Comparison of ENCODE assay signal across 8 cellular contexts in genomic region chr4:24472514-24473308, GRCh38.
A peak's percentile ranks its signal among the peaks of the same experiment; 100 is the strongest.
DNase-seq lines count a peak whose midpoint lies in the region; ATAC-seq and TF ChIP-seq lines count a peak whose summit lies in the region.

No MANE protein-coding gene starts in this region.

- H3K27me3 Mint-ChIP-seq in CD4-positive, CD25-positive, alpha-beta regulatory T cell: peaks cover 84% of the 10 kb centered on the region
- H3K27me3 Mint-ChIP-seq in stimulated activated naive CD8-positive, alpha-beta T cell treated with anti-CD3 and anti-CD28 coated beads, Interleukin-15, amount 100 ng/mL, for 72 hours: peaks cover 100% of the 10 kb centered on the region

- no peak overlapping the region for H3K9ac ChIP-seq in muscle layer of colon (ENCODE audit: low read length)

- peaks cover 0 to 39% (median 26%) of the 10 kb centered on the region in 4 donors for H3K4me1 Mint-ChIP-seq in CD4-positive, CD25-positive, alpha-beta regulatory T cell
- H3K4me1 Mint-ChIP-seq in stimulated activated naive CD8-positive, alpha-beta T cell treated with anti-CD3 and anti-CD28 coated beads, Interleukin-15, amount 100 ng/mL, for 72 hours: peaks cover 49% of the 10 kb centered on the region

- no peak overlapping the region for H3K27ac ChIP-seq in CD4-positive, CD25-positive, alpha-beta regulatory T cell (ENCODE audit: insufficient read depth, low read length, poor library complexity, severe bottlenecking)
- H3K27ac ChIP-seq in esophagus squamous epithelium: peak overlapping the region; percentile 46 to 84 (median 80)
- H3K27ac ChIP-seq in muscle layer of colon (ENCODE audit: low read depth, low read length): peak overlapping the region; percentile 46

- WGBS in esophagus squamous epithelium, 2 donors: 1% methylated on average over 22 to 62 of the region's 93 CpGs

- H3K4me3 Mint-ChIP-seq in CD4-positive, CD25-positive, alpha-beta regulatory T cell: peak overlapping the region; percentile 90 to 94 (median 92)
- H3K4me3 Mint-ChIP-seq in stimulated activated naive CD8-positive, alpha-beta T cell treated with anti-CD3 and anti-CD28 coated beads, Interleukin-15, amount 100 ng/mL, for 72 hours: peak overlapping the region; percentile 86 to 95

- no peaks in the 10 kb centered on the region for H3K36me3 ChIP-seq in CD4-positive, CD25-positive, alpha-beta regulatory T cell (ENCODE audit: control insufficient read depth, insufficient read depth, low read length)
- H3K36me3 ChIP-seq in esophagus squamous epithelium (no peaks in the 10 kb centered on the region), muscle layer of colon (ENCODE audit: insufficient read depth, low read length) (no peaks in the 10 kb centered on the region)

- peaks cover 0 to 3% (median 0%) of the 10 kb centered on the region in 7 donors for H3K9me3 Mint-ChIP-seq in CD4-positive, CD25-positive, alpha-beta regulatory T cell
- H3K9me3 Mint-ChIP-seq in stimulated activated naive CD8-positive, alpha-beta T cell treated with anti-CD3 and anti-CD28 coated beads, Interleukin-15, amount 100 ng/mL, for 72 hours: no peaks in the 10 kb centered on the region

- H3K9me3 ChIP-seq in CD4-positive, CD25-positive, alpha-beta regulatory T cell (ENCODE audit: control insufficient read depth in 2 of 2, low read length in 2 of 2): no peaks in the 10 kb centered on the region
- H3K9me3 ChIP-seq in esophagus squamous epithelium (no peaks in the 10 kb centered on the region), muscle layer of colon (ENCODE audit: low read length) (no peaks in the 10 kb centered on the region)

- peak; percentile 49 to 53 for ATAC-seq in CD4-positive, CD25-positive, alpha-beta regulatory T cell (ENCODE audit: low read depth in 2 of 2)
- ATAC-seq in GM19463 (IDR thresholded peaks at IDR 0.05; ENCODE audit: unreplicated experiment): peak; percentile 64
- peak; percentile 67 for ATAC-seq in stimulated activated naive CD8-positive, alpha-beta T cell treated with anti-CD3 and anti-CD28 coated beads, Interleukin-15, amount 100 ng/mL, for 72 hours

- peaks cover 29% of the 10 kb centered on the region for H3K27me3 ChIP-seq in CD4-positive, CD25-positive, alpha-beta regulatory T cell (ENCODE audit: control insufficient read depth, insufficient read depth, low read length)
- peaks cover 0 to 70% (median 2%) of the 10 kb centered on the region in 4 donors for H3K27me3 ChIP-seq in esophagus squamous epithelium
- H3K27me3 ChIP-seq in muscle layer of colon (ENCODE audit: control insufficient read depth in 1 of 2, insufficient read depth in 2 of 2, low read length in 2 of 2): peaks cover 0 to 26% of the 10 kb centered on the region in 2 donors

- intact Hi-C loops in esophagus squamous epithelium (cut with DNase I): no loop called here

- TF ChIP-seq POLR2A in esophagus squamous epithelium (IDR thresholded peaks at IDR 0.05): peak in 2 of 4 donors; percentile 9 to 21

- H3K27ac Mint-ChIP-seq in CD4-positive, CD25-positive, alpha-beta regulatory T cell: peak overlapping the region; percentile 77 to 91 (median 86)
- no peak overlapping the region for H3K27ac Mint-ChIP-seq in stimulated activated naive CD8-positive, alpha-beta T cell treated with anti-CD3 and anti-CD28 coated beads, Interleukin-15, amount 100 ng/mL, for 72 hours

- peak in 5 of 6 experiments; percentile 32 to 65 (median 59) for TF ChIP-seq CTCF in esophagus squamous epithelium (IDR thresholded peaks at IDR 0.05)

- peak overlapping the region; percentile 62 for H3K4me3 ChIP-seq in CD4-positive, CD25-positive, alpha-beta regulatory T cell (ENCODE audit: low read depth, low read length)
- H3K4me3 ChIP-seq in esophagus squamous epithelium (peak overlapping the region; percentile 40 to 78 (median 58)), muscle layer of colon (ENCODE audit: low read depth in 1 of 2, low read length in 2 of 2) (peak overlapping the region; percentile 67 to 69)

- peaks cover 39% of the 10 kb centered on the region for H3K4me1 ChIP-seq in CD4-positive, CD25-positive, alpha-beta regulatory T cell (ENCODE audit: control insufficient read depth, insufficient read depth, low read length, poor library complexity, severe bottlenecking)
- H3K4me1 ChIP-seq in esophagus squamous epithelium: peaks cover 21 to 46% (median 24%) of the 10 kb centered on the region in 3 donors
- peaks cover 4% of the 10 kb centered on the region for H3K4me1 ChIP-seq in muscle layer of colon (ENCODE audit: insufficient read depth, low read length)

- DNase-seq in CD4-positive, CD25-positive, alpha-beta regulatory T cell: peak; percentile 9 to 68 (median 48)
- peak; percentile 45 for DNase-seq in HPDE6-E6E7 (ENCODE audit: extremely low spot score)
- peak; percentile 72 for DNase-seq in NOMO-1 treated with dmso at 0.1 percent for 144 hours (lab: John Stamatoyannopoulos, UW; ENCODE audit: unreplicated experiment)
- peak; percentile 64 to 68 for DNase-seq in activated T-cell treated with anti-CD3 and anti-CD28 coated beads, Interleukin-2, amount 50 U/mL, for 48 hours
- DNase-seq in esophagus squamous epithelium (lab: John Stamatoyannopoulos, UW): peak; percentile 16
- DNase-seq in stimulated activated naive CD8-positive, alpha-beta T cell treated with anti-CD3 and anti-CD28 coated beads, Interleukin-15, amount 100 ng/mL, for 72 hours: peak; percentile 60 to 63

- peaks cover 3% of the 10 kb centered on the region for H3K36me3 Mint-ChIP-seq in CD4-positive, CD25-positive, alpha-beta regulatory T cell

Comparison
In these comparisons a context has a peak if more than half of its experiments do, and no peak if none do; other contexts are left out.
1. DNase-seq: peak in every context shown above with its lines; median percentile 72 in NOMO-1 treated with dmso at 0.1 percent for 144 hours; 66 in activated T-cell treated with anti-CD3 and anti-CD28 coated beads, Interleukin-2, amount 50 U/mL, for 48 hours; 62 in stimulated activated naive CD8-positive, alpha-beta T cell treated with anti-CD3 and anti-CD28 coated beads, Interleukin-15, amount 100 ng/mL, for 72 hours; 48 in CD4-positive, CD25-positive, alpha-beta regulatory T cell; 45 in HPDE6-E6E7; 16 in esophagus squamous epithelium.
2. H3K27ac Mint-ChIP-seq: peak in CD4-positive, CD25-positive, alpha-beta regulatory T cell (3 of 3); none in stimulated activated naive CD8-positive, alpha-beta T cell treated with anti-CD3 and anti-CD28 coated beads, Interleukin-15, amount 100 ng/mL, for 72 hours (0 of 2).
3. Peak in every context shown above with its lines, with median percentiles within 50 percentile points of each other: ATAC-seq and H3K4me3 ChIP-seq.